Comparison of ENCODE assay signal across 8 cellular contexts in the genomic region with DNA sequence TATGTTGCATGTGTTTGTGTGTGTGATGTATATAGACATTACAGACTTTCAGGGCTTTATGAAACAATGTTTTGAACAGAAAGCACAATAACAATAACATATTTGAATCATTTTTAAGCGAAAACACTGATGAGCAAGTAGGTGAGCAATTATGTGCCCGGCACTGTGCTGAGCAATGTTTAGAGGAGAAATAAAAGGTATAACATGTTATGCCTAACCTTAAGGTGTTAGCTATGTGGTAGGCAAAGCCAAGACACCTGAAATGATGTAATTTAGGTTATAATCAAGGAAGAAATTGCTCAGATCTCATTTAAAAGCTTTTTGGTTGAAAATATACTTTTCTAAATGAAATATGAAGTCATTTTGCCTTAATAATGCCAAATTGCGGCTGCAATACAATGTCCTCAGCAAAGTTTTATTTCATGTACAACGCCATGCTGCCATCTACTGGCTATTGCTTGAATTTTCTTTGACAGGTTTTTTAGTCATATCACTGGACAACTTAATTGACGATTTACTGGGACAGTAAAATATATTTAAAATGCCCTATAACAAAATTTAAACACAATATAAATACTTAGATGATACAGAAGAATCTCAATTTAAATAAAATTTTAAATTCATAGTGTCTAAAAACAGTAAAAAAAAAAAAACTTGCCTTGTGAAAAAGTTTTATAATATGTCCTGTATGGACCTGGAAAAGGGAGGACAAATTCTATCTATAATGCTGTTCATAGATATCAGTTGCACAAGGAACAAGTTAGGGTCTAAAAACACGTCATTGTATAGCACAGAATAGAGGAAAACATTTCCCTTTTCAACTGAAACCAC.
DNase-seq lines count a peak whose midpoint lies in the region; ATAC-seq and TF ChIP-seq lines count a peak whose summit lies in the region.

No MANE protein-coding gene starts in this region.

- TF ChIP-seq POLR2A in GM18505 (IDR thresholded peaks at IDR 0.05; ENCODE audit: borderline replicate concordance, extremely low read depth, insufficient read depth, insufficient read length) (no peak), body of pancreas (IDR thresholded peaks at IDR 0.05) (no peak)

- H3K9me3 Mint-ChIP-seq in CD8-positive, alpha-beta T cell: no peaks in the 10 kb centered on the region
- no peaks in the 10 kb centered on the region for H3K9me3 Mint-ChIP-seq in stimulated activated naive CD8-positive, alpha-beta T cell treated with anti-CD3 and anti-CD28 coated beads, Interleukin-15, amount 100 ng/mL, for 72 hours

- peak; percentile 88 for TF ChIP-seq CTCF in CD8-positive, alpha-beta T cell (IDR thresholded peaks at IDR 0.05)
- peak; percentile 53 to 84 (median 75) for TF ChIP-seq CTCF in body of pancreas (IDR thresholded peaks at IDR 0.05)

- H3K27me3 ChIP-seq in CD8-positive, alpha-beta T cell (ENCODE audit: insufficient read depth, low read length): no peaks in the 10 kb centered on the region
- H3K27me3 ChIP-seq in body of pancreas: no peaks in the 10 kb centered on the region

- H3K4me3 ChIP-seq in CD8-positive, alpha-beta T cell (ENCODE audit: low read depth, low read length): no peak overlapping the region
- no peak overlapping the region for H3K4me3 ChIP-seq in body of pancreas

- CTCF ChIA-PET in CD8-positive, alpha-beta T cell (lab: Charles Lee): interaction anchor here (0.5 to 3.4 kb wide), 21 partner anchors 11 to 1023 kb away, joined by 3 to 40 read pairs (median 4); no protein-coding TSS in a partner anchor

- H3K4me1 ChIP-seq in CD8-positive, alpha-beta T cell (ENCODE audit: insufficient read depth, low read length): no peaks in the 10 kb centered on the region
- peaks cover 14% of the 10 kb centered on the region for H3K4me1 ChIP-seq in body of pancreas

- intact Hi-C loops in CD8-positive, alpha-beta T cell (cut with DNase I, micrococcal nuclease): loop anchor here (1.0 to 10.0 kb wide), 7 partner anchors 85 to 1865 kb away; no protein-coding TSS in a partner anchor
- intact Hi-C loops in body of pancreas (cut with DNase I): loop anchor here (5.0 kb wide), 1 partner anchor 205 kb away; no protein-coding TSS in a partner anchor

- no peaks in the 10 kb centered on the region for H3K36me3 Mint-ChIP-seq in CD8-positive, alpha-beta T cell

- POLR2A ChIA-PET in CD8-positive, alpha-beta T cell (lab: Charles Lee): no interaction called here

- peaks cover 2% of the 10 kb centered on the region for H3K4me1 Mint-ChIP-seq in CD8-positive, alpha-beta T cell (ENCODE audit: low read depth)
- no peaks in the 10 kb centered on the region for H3K4me1 Mint-ChIP-seq in stimulated activated naive CD8-positive, alpha-beta T cell treated with anti-CD3 and anti-CD28 coated beads, Interleukin-15, amount 100 ng/mL, for 72 hours

- no peak overlapping the region for H3K27ac ChIP-seq in CD8-positive, alpha-beta T cell (ENCODE audit: low read depth, low read length)
- no peak overlapping the region for H3K27ac ChIP-seq in body of pancreas

- DNase-seq in CD8-positive, alpha-beta T cell: peak in 4 of 7 experiments; percentile 10 to 37 (median 23)
- peak; percentile 88 for DNase-seq in OCI-M1 (lab: John Stamatoyannopoulos, UW)
- peak; percentile 22 to 53 (median 42) for DNase-seq in body of pancreas
- DNase-seq in kidney tubule cell (ENCODE audit: low spot score): peak; percentile 70
- DNase-seq in stimulated activated naive CD8-positive, alpha-beta T cell treated with anti-CD3 and anti-CD28 coated beads, Interleukin-15, amount 100 ng/mL, for 72 hours: peak; percentile 36 to 40
- DNase-seq in activated effector memory CD4-positive, alpha-beta T cell treated with anti-CD3 and anti-CD28 coated beads, Interleukin-2, amount 50 U/mL, for 16 hours: no peak

- peaks cover 4% of the 10 kb centered on the region for H3K27me3 Mint-ChIP-seq in CD8-positive, alpha-beta T cell (ENCODE audit: low read depth)
- no peaks in the 10 kb centered on the region for H3K27me3 Mint-ChIP-seq in stimulated activated naive CD8-positive, alpha-beta T cell treated with anti-CD3 and anti-CD28 coated beads, Interleukin-15, amount 100 ng/mL, for 72 hours

- H3K27ac Mint-ChIP-seq in CD8-positive, alpha-beta T cell: no peak overlapping the region
- H3K27ac Mint-ChIP-seq in stimulated activated naive CD8-positive, alpha-beta T cell treated with anti-CD3 and anti-CD28 coated beads, Interleukin-15, amount 100 ng/mL, for 72 hours: no peak overlapping the region

- H3K4me3 Mint-ChIP-seq in CD8-positive, alpha-beta T cell: no peak overlapping the region
- H3K4me3 Mint-ChIP-seq in stimulated activated naive CD8-positive, alpha-beta T cell treated with anti-CD3 and anti-CD28 coated beads, Interleukin-15, amount 100 ng/mL, for 72 hours: no peak overlapping the region

- H3K9me3 ChIP-seq in CD8-positive, alpha-beta T cell (ENCODE audit: low read length): no peaks in the 10 kb centered on the region
- H3K9me3 ChIP-seq in body of pancreas: no peaks in the 10 kb centered on the region

- no peaks in the 10 kb centered on the region for H3K36me3 ChIP-seq in CD8-positive, alpha-beta T cell (ENCODE audit: insufficient read depth, low read length)
- no peaks in the 10 kb centered on the region for H3K36me3 ChIP-seq in body of pancreas (replicated peaks in 1 of 2; ENCODE audit: insufficient read depth in 1 of 2, low read depth in 2 of 2)

- ATAC-seq in CD8-positive, alpha-beta T cell: no peak
- ATAC-seq in GM18505 (IDR thresholded peaks at IDR 0.05; ENCODE audit: unreplicated experiment): peak; percentile 63
- peak; percentile 68 for ATAC-seq in HG03280 (IDR thresholded peaks at IDR 0.05; ENCODE audit: unreplicated experiment)
- peak; percentile 52 for ATAC-seq in body of pancreas
- ATAC-seq in stimulated activated naive CD8-positive, alpha-beta T cell treated with anti-CD3 and anti-CD28 coated beads, Interleukin-15, amount 100 ng/mL, for 72 hours: peak; percentile 62

- 10 to 14% methylated on average over 6 of the region's 6 CpGs for WGBS in body of pancreas, 2 donors
